ENCODE assay signal across 10 cellular contexts in the genomic region with DNA sequence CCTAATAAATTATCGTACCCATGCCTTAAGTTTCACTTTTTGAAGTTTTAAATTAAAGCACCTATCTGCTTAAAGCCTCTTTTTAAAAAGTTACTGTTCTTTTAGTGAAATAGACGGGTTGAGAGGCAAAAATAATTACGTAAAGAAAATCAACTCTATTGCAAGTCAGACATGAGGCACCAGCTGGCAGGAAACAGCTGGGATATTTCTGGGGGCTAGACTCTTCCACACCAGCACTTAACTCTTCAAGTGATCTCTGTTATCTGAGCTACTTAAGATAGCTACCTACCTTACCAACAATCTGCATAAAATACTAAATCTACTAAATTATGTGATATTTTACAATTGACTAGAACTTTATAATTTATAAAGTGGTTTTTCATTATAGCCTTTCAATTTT. TPM values are rescaled to one million over a fixed set of nuclear protein-coding genes. Genes with fewer than 3 reads are reported as not detected.
DNase-seq lines count a peak whose midpoint lies in the region; ATAC-seq and TF ChIP-seq lines count a peak whose summit lies in the region.
"Had no signal": no experiment of that assay in that cellular context is flagged by ENCODE, and none has a peak within 500 bp of the region (broad histone marks: within the 10 kb centered on the region; RNA-seq: fewer than 3 reads in every experiment).

No MANE protein-coding gene starts in this region.

- CTCF ChIA-PET in activated CD4-positive, alpha-beta T cell treated with anti-CD3 and anti-CD28 coated beads, Interleukin-2, amount 10 ng/mL, durations not matched to agents 7 days and 5 days (lab: Charles Lee) = interaction anchor here (0.6 kb wide), 1 partner anchor 16 kb away, joined by 3 read pairs; no protein-coding TSS in a partner anchor

- ATAC-seq in stimulated activated memory B cell treated with anti-CD40 and anti-IgM and Interleukin-4, amounts not matched to agents 10 μg/mL and 1 μg/mL and 100 μg/mL, for 72 hours = no peak
- ATAC-seq in GM18867 (IDR thresholded peaks at IDR 0.05; ENCODE audit: unreplicated experiment) = no peak
- no peak for ATAC-seq in GM21717 (IDR thresholded peaks at IDR 0.05; ENCODE audit: unreplicated experiment)
- ATAC-seq in GM21447 (IDR thresholded peaks at IDR 0.05; ENCODE audit: unreplicated experiment) = no peak

- TF ChIP-seq CTCF in left ventricle myocardium inferior (IDR thresholded peaks at IDR 0.05; ENCODE audit: borderline replicate concordance) = no peak

- no peaks in the 10 kb centered on the region for H3K9me3 Mint-ChIP-seq in activated CD4-positive, alpha-beta T cell treated with anti-CD3 and anti-CD28 coated beads, Interleukin-2, amount 10 ng/mL, durations not matched to agents 7 days and 5 days
- no peaks in the 10 kb centered on the region for H3K9me3 Mint-ChIP-seq in stimulated activated memory B cell treated with anti-CD40 and anti-IgM and Interleukin-4, amounts not matched to agents 10 μg/mL and 1 μg/mL and 100 μg/mL, for 72 hours
- H3K9me3 Mint-ChIP-seq: neural crest cell had no signal

- peaks cover 46% of the 10 kb centered on the region for H3K4me1 ChIP-seq in SJCRH30
- peaks cover 82% of the 10 kb centered on the region for H3K4me1 ChIP-seq in left ventricle myocardium inferior

- H3K9me3 ChIP-seq in SJCRH30 (replicated peaks) = no peaks in the 10 kb centered on the region
- no peaks in the 10 kb centered on the region for H3K9me3 ChIP-seq in left ventricle myocardium inferior (replicated peaks)

- peak overlapping the region; percentile 99 for H3K27ac ChIP-seq in SJCRH30
- peak overlapping the region; percentile 89 for H3K27ac ChIP-seq in left ventricle myocardium inferior (replicated peaks)

- H3K4me3 ChIP-seq in SJCRH30 (peak overlapping the region; percentile 37), left ventricle myocardium inferior (peak overlapping the region; percentile 56)

- H3K27me3 ChIP-seq in SJCRH30 = no peaks in the 10 kb centered on the region
- no peaks in the 10 kb centered on the region for H3K27me3 ChIP-seq in left ventricle myocardium inferior (ENCODE audit: low read depth)

- DNase-seq in activated CD4-positive, alpha-beta T cell treated with anti-CD3 and anti-CD28 coated beads, Interleukin-2, amount 10 ng/mL, durations not matched to agents 7 days and 5 days = no peak
- DNase-seq in activated CD4-positive, alpha-beta T cell treated with anti-CD3 and anti-CD28 coated beads for 4 hours = no peak
- peak; percentile 83 to 94 for DNase-seq in SJCRH30
- DNase-seq in left ventricle myocardium inferior = no peak
- DNase-seq: stimulated activated CD4-positive, alpha-beta T cell treated with anti-CD3 and anti-CD28 coated beads, Interleukin-4, amount 100 ng/mL, for 4 hours had no signal

- H3K36me3 Mint-ChIP-seq in activated CD4-positive, alpha-beta T cell treated with anti-CD3 and anti-CD28 coated beads, Interleukin-2, amount 10 ng/mL, durations not matched to agents 7 days and 5 days (ENCODE audit: low read depth) = peaks cover 14% of the 10 kb centered on the region
- H3K36me3 Mint-ChIP-seq in stimulated activated memory B cell treated with anti-CD40 and anti-IgM and Interleukin-4, amounts not matched to agents 10 μg/mL and 1 μg/mL and 100 μg/mL, for 72 hours = peaks cover 15% of the 10 kb centered on the region

- H3K36me3 ChIP-seq in SJCRH30 (peaks cover 54% of the 10 kb centered on the region), left ventricle myocardium inferior (peaks cover 8% of the 10 kb centered on the region)

- H3K27ac Mint-ChIP-seq in activated CD4-positive, alpha-beta T cell treated with anti-CD3 and anti-CD28 coated beads, Interleukin-2, amount 10 ng/mL, durations not matched to agents 7 days and 5 days = peak overlapping the region; percentile 10
- H3K27ac Mint-ChIP-seq in stimulated activated memory B cell treated with anti-CD40 and anti-IgM and Interleukin-4, amounts not matched to agents 10 μg/mL and 1 μg/mL and 100 μg/mL, for 72 hours = peak overlapping the region; percentile 61

- intact Hi-C loops in left ventricle myocardium inferior (cut with micrococcal nuclease) = no loop called here

- POLR2A ChIA-PET in activated CD4-positive, alpha-beta T cell treated with anti-CD3 and anti-CD28 coated beads, Interleukin-2, amount 10 ng/mL, durations not matched to agents 7 days and 5 days (lab: Charles Lee) = no interaction called here

- peaks cover 56% of the 10 kb centered on the region for H3K4me1 Mint-ChIP-seq in activated CD4-positive, alpha-beta T cell treated with anti-CD3 and anti-CD28 coated beads, Interleukin-2, amount 10 ng/mL, durations not matched to agents 7 days and 5 days
- peaks cover 53% of the 10 kb centered on the region for H3K4me1 Mint-ChIP-seq in stimulated activated memory B cell treated with anti-CD40 and anti-IgM and Interleukin-4, amounts not matched to agents 10 μg/mL and 1 μg/mL and 100 μg/mL, for 72 hours

- H3K4me3 Mint-ChIP-seq in activated CD4-positive, alpha-beta T cell treated with anti-CD3 and anti-CD28 coated beads, Interleukin-2, amount 10 ng/mL, durations not matched to agents 7 days and 5 days = no peak overlapping the region
- no peak overlapping the region for H3K4me3 Mint-ChIP-seq in stimulated activated memory B cell treated with anti-CD40 and anti-IgM and Interleukin-4, amounts not matched to agents 10 μg/mL and 1 μg/mL and 100 μg/mL, for 72 hours
- H3K4me3 Mint-ChIP-seq: neural crest cell had no signal

- H3K27me3 Mint-ChIP-seq in activated CD4-positive, alpha-beta T cell treated with anti-CD3 and anti-CD28 coated beads, Interleukin-2, amount 10 ng/mL, durations not matched to agents 7 days and 5 days = no peaks in the 10 kb centered on the region
- H3K27me3 Mint-ChIP-seq in stimulated activated memory B cell treated with anti-CD40 and anti-IgM and Interleukin-4, amounts not matched to agents 10 μg/mL and 1 μg/mL and 100 μg/mL, for 72 hours = no peaks in the 10 kb centered on the region

RNA-seq across cellular contexts. Expression of a gene that starts 35.8 kb away (rescaled TPM):
- total RNA-seq in activated CD4-positive, alpha-beta T cell treated with anti-CD3 and anti-CD28 coated beads, Interleukin-2, amount 10 ng/mL, durations not matched to agents 7 days and 5 days = 10 to 100 TPM; 42.4 to 44.6 TPM
- 124 and 131 TPM in 2 replicates for total RNA-seq in SJCRH30 (2014; rRNA removed; shearing (Covaris generic))
- total RNA-seq in left ventricle myocardium inferior = 43.2 TPM

RNA-seq across cellular contexts. Expression of a gene that starts 39.8 kb away (rescaled TPM):
- not detected for total RNA-seq in activated CD4-positive, alpha-beta T cell treated with anti-CD3 and anti-CD28 coated beads, Interleukin-2, amount 10 ng/mL, durations not matched to agents 7 days and 5 days
- 105 and 111 TPM in 2 replicates for total RNA-seq in SJCRH30 (2014; rRNA removed; shearing (Covaris generic))
- total RNA-seq in left ventricle myocardium inferior = 0.85 TPM
- total RNA-seq: neural crest cell had no signal

RNA-seq across cellular contexts. Expression of a gene that starts 55.0 kb away (rescaled TPM):
- total RNA-seq in activated CD4-positive, alpha-beta T cell treated with anti-CD3 and anti-CD28 coated beads, Interleukin-2, amount 10 ng/mL, durations not matched to agents 7 days and 5 days = not detected
- 0.42 and 0.53 TPM in 2 replicates for total RNA-seq in SJCRH30 (2014; rRNA removed; shearing (Covaris generic))
- total RNA-seq in left ventricle myocardium inferior = not detected

Comparison
In these comparisons a context has a peak if more than half of its experiments do, and no peak if none do; other contexts are left out.
1. DNase-seq: peak in SJCRH30 (2 of 2); none in activated CD4-positive, alpha-beta T cell treated with anti-CD3 and anti-CD28 coated beads, Interleukin-2, amount 10 ng/mL, durations not matched to agents 7 days and 5 days (single experiment), activated CD4-positive, alpha-beta T cell treated with anti-CD3 and anti-CD28 coated beads for 4 hours (0 of 2) and left ventricle myocardium inferior (single experiment).
2. RNA of a gene that starts 39.8 kb away (total RNA-seq): 105 to 111 TPM in SJCRH30; 0.85 TPM in left ventricle myocardium inferior (single experiment) and not detected in activated CD4-positive, alpha-beta T cell treated with anti-CD3 and anti-CD28 coated beads, Interleukin-2, amount 10 ng/mL, durations not matched to agents 7 days and 5 days; every median in the first group is over 10 times any median in the second.